ENCODE assay signal across 10 cellular contexts in the genomic region with DNA sequence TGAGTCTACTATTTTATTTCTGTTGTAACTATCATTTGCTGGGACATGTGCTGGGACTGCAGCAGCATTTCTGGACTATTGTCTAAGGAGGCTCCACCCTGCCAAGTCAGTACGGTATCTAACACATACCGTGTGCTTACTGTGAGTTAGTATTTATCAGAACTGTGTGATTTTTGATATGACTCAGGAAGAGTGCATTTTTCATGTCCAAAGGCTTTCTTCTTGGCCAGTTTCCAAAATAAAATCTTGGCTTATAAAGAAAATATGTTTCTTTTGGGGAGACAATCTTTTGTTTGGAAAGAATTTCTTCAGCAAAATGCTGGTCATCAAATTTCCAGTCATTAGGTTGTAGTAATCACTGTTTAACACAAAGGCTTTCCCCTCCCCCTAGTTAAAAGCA. TPM values are rescaled to one million over a fixed set of nuclear protein-coding genes. Genes with fewer than 3 reads are reported as not detected.
DNase-seq lines count a peak whose midpoint lies in the region; TF ChIP-seq lines count a peak whose summit lies in the region.
"Had no signal": no experiment of that assay in that cellular context is flagged by ENCODE, and none has a peak within 500 bp of the region (broad histone marks: within the 10 kb centered on the region; RNA-seq: fewer than 3 reads in every experiment).

No MANE protein-coding gene starts in this region.

- peaks cover 18% of the 10 kb centered on the region for H3K4me1 Mint-ChIP-seq in nephron

- H3K9me3 Mint-ChIP-seq in nephron, result no peaks in the 10 kb centered on the region

- no peaks in the 10 kb centered on the region for H3K9me3 ChIP-seq in SJSA1 (replicated peaks)
- H3K9me3 ChIP-seq in stomach, result no peaks in the 10 kb centered on the region

- H3K36me3 ChIP-seq in SJSA1 (peaks cover 20% of the 10 kb centered on the region; the same call in 1 of the 2 replicates), stomach (peaks cover 34 to 79% (median 67%) of the 10 kb centered on the region in 4 donors)

- no peak for TF ChIP-seq POLR2A in erythroblast (IDR thresholded peaks at IDR 0.05; ENCODE audit: low read length)
- TF ChIP-seq POLR2A in stomach (IDR thresholded peaks at IDR 0.05), result no peak

- TF ChIP-seq CTCF in HFF-Myc (IDR thresholded peaks at IDR 0.05; ENCODE audit: low read depth, low read length, missing control alignments) (no peak), nephron (IDR thresholded peaks at IDR 0.05; ENCODE audit: unreplicated experiment in 3 of 3) (no peak), stomach (IDR thresholded peaks at IDR 0.05) (no peak)

- no peaks in the 10 kb centered on the region for H3K27me3 Mint-ChIP-seq in nephron (ENCODE audit: low read depth)

- H3K4me1 ChIP-seq in SJSA1 (replicated peaks) (peaks cover 24% of the 10 kb centered on the region), stomach (peaks cover 0 to 44% (median 14%) of the 10 kb centered on the region in 4 donors)

- H3K4me3 ChIP-seq in HFF-Myc (replicated peaks; ENCODE audit: low read depth, low read length) (no peak overlapping the region), SJSA1 (no peak overlapping the region), stomach (no peak overlapping the region)

- no peak overlapping the region for H3K4me3 Mint-ChIP-seq in nephron

- no peak for TF ChIP-seq EP300 in stomach (IDR thresholded peaks at IDR 0.05)

- DNase-seq in HFF-Myc (ENCODE audit: extremely low read depth, low read depth) (peak; percentile 7), SJSA1 (ENCODE audit: low read depth in 1 of 2, low spot score in 2 of 2) (peak in 1 of 2 experiments; percentile 42), erythroblast (lab: John Stamatoyannopoulos, UW) (peak; percentile 24 to 65), mesenteric fat pad (ENCODE audit: low spot score) (no peak), stomach (no peak)
- DNase-seq in stimulated activated CD4-positive, alpha-beta T cell treated with anti-CD3 and anti-CD28 coated beads, Interleukin-4, amount 100 ng/mL, for 4 hours, result no peak
- DNase-seq in effector CD4-positive, alpha-beta T cell, result no peak
- DNase-seq: GOT3, NCI-H1930 had no signal

- H3K27ac Mint-ChIP-seq in nephron, result peak overlapping the region; percentile 38 to 74 (median 42)

- peaks cover 37% of the 10 kb centered on the region for H3K36me3 Mint-ChIP-seq in nephron (ENCODE audit: low read depth)

- no peaks in the 10 kb centered on the region for H3K27me3 ChIP-seq in SJSA1 (replicated peaks)
- H3K27me3 ChIP-seq in stomach, result no peaks in the 10 kb centered on the region

- intact Hi-C loops in stomach (cut with DNase I; ENCODE audit: low total_unique reads), result no loop called here

- H3K27ac ChIP-seq in SJSA1 (peak overlapping the region; percentile 8; the same call in 1 of the 2 replicates), stomach (peak overlapping the region in 1 of 5 donors; percentile 29)

- WGBS in stomach, 5 donors, result 5 to 38% (median 13%) methylated on average over 2 of the region's 2 CpGs

RNA-seq across cellular contexts. Expression of a gene that starts 11.6 kb away (rescaled TPM):
- 32.6 and 51.2 TPM in 2 replicates for total RNA-seq in SJSA1 (2014; rRNA removed; shearing (Covaris generic))
- total RNA-seq in mesenteric fat pad, result 42.3 TPM
- 10 to 100 TPM; 35.9 to 85.2 (median 43.7) TPM for total RNA-seq in stomach
- polyA plus RNA-seq in stomach, result 10 to 100 TPM; 13.9 to 14.3 (median 13.9) TPM

Comparison
In these comparisons a context has a peak if more than half of its experiments do, and no peak if none do; other contexts are left out.
1. DNase-seq: peak in HFF-Myc (single experiment) and erythroblast (2 of 2); none in mesenteric fat pad (single experiment), stomach (single experiment), stimulated activated CD4-positive, alpha-beta T cell treated with anti-CD3 and anti-CD28 coated beads, Interleukin-4, amount 100 ng/mL, for 4 hours (0 of 2) and effector CD4-positive, alpha-beta T cell (single experiment).